In genomic region chr1:1061682-1062363, GRCh38 we compare ENCODE assay signal across 10 cellular contexts. TPM values are rescaled to one million over a fixed set of nuclear protein-coding genes. Genes with fewer than 3 reads are reported as not detected.
DNase-seq lines count a peak whose midpoint lies in the region; ATAC-seq lines count a peak whose summit lies in the region.
"Had no signal": no experiment of that assay in that cellular context is flagged by ENCODE, and none has a peak within 500 bp of the region (broad histone marks: within the 10 kb centered on the region; RNA-seq: fewer than 3 reads in every experiment).

No MANE protein-coding gene starts in this region.

- no peak for DNase-seq in activated naive CD4-positive, alpha-beta T cell treated with anti-CD3 and anti-CD28 coated beads, Interleukin-2, amount 50 U/mL, for 16 hours
- DNase-seq in NK-92 treated with Interleukin-12 subunit alpha and Interleukin-12 subunit beta, amount 100 ng/mL, for 24 hours (lab: John Stamatoyannopoulos, UW), result no peak
- DNase-seq: BE2C; stimulated activated naive CD4-positive, alpha-beta T cell had no signal

- H3K4me3 Mint-ChIP-seq in activated naive CD4-positive, alpha-beta T cell treated with anti-CD3 and anti-CD28 coated beads, Interleukin-2, amount 50 U/mL, for 24 hours, result peak overlapping the region; percentile 63
- peak overlapping the region; percentile 80 for H3K4me3 Mint-ChIP-seq in activated T-helper 17 cell treated with anti-CD3 and anti-CD28 coated beads, Interleukin-2, amount 50 U/mL, for 72 hours
- H3K4me3 Mint-ChIP-seq in stimulated activated memory B cell treated with anti-CD40 and anti-IgM and Interleukin-4, amounts not matched to agents 10 μg/mL and 1 μg/mL and 100 μg/mL, for 72 hours, result peak overlapping the region; percentile 80
- H3K4me3 Mint-ChIP-seq: central memory CD8-positive, alpha-beta T cell had no signal

- H3K36me3 Mint-ChIP-seq in activated naive CD4-positive, alpha-beta T cell treated with anti-CD3 and anti-CD28 coated beads, Interleukin-2, amount 50 U/mL, for 24 hours, result no peaks in the 10 kb centered on the region
- H3K36me3 Mint-ChIP-seq in activated T-helper 17 cell treated with anti-CD3 and anti-CD28 coated beads, Interleukin-2, amount 50 U/mL, for 72 hours (ENCODE audit: low read depth), result peaks cover 55% of the 10 kb centered on the region
- H3K36me3 Mint-ChIP-seq in stimulated activated memory B cell treated with anti-CD40 and anti-IgM and Interleukin-4, amounts not matched to agents 10 μg/mL and 1 μg/mL and 100 μg/mL, for 72 hours, result peaks cover 5% of the 10 kb centered on the region

- no peaks in the 10 kb centered on the region for H3K9me3 Mint-ChIP-seq in activated naive CD4-positive, alpha-beta T cell treated with anti-CD3 and anti-CD28 coated beads, Interleukin-2, amount 50 U/mL, for 24 hours
- H3K9me3 Mint-ChIP-seq in activated T-helper 17 cell treated with anti-CD3 and anti-CD28 coated beads, Interleukin-2, amount 50 U/mL, for 72 hours, result no peaks in the 10 kb centered on the region
- H3K9me3 Mint-ChIP-seq in stimulated activated memory B cell treated with anti-CD40 and anti-IgM and Interleukin-4, amounts not matched to agents 10 μg/mL and 1 μg/mL and 100 μg/mL, for 72 hours, result no peaks in the 10 kb centered on the region
- H3K9me3 Mint-ChIP-seq: central memory CD8-positive, alpha-beta T cell had no signal

- H3K4me1 Mint-ChIP-seq in activated naive CD4-positive, alpha-beta T cell treated with anti-CD3 and anti-CD28 coated beads, Interleukin-2, amount 50 U/mL, for 24 hours, result peaks cover 33% of the 10 kb centered on the region
- H3K4me1 Mint-ChIP-seq in activated T-helper 17 cell treated with anti-CD3 and anti-CD28 coated beads, Interleukin-2, amount 50 U/mL, for 72 hours, result no peaks in the 10 kb centered on the region
- H3K4me1 Mint-ChIP-seq in stimulated activated memory B cell treated with anti-CD40 and anti-IgM and Interleukin-4, amounts not matched to agents 10 μg/mL and 1 μg/mL and 100 μg/mL, for 72 hours, result peaks cover 62% of the 10 kb centered on the region
- H3K4me1 Mint-ChIP-seq: central memory CD8-positive, alpha-beta T cell had no signal

- ATAC-seq in activated T-helper 17 cell treated with anti-CD3 and anti-CD28 coated beads, Interleukin-2, amount 50 U/mL, for 72 hours (replicated peaks), result no peak
- ATAC-seq in stimulated activated memory B cell treated with anti-CD40 and anti-IgM and Interleukin-4, amounts not matched to agents 10 μg/mL and 1 μg/mL and 100 μg/mL, for 72 hours, result no peak
- ATAC-seq in HG02938 (IDR thresholded peaks at IDR 0.05; ENCODE audit: unreplicated experiment), result no peak

- peaks cover 4% of the 10 kb centered on the region for H3K27me3 Mint-ChIP-seq in activated naive CD4-positive, alpha-beta T cell treated with anti-CD3 and anti-CD28 coated beads, Interleukin-2, amount 50 U/mL, for 24 hours
- H3K27me3 Mint-ChIP-seq in activated T-helper 17 cell treated with anti-CD3 and anti-CD28 coated beads, Interleukin-2, amount 50 U/mL, for 72 hours, result peaks cover 13% of the 10 kb centered on the region
- H3K27me3 Mint-ChIP-seq in stimulated activated memory B cell treated with anti-CD40 and anti-IgM and Interleukin-4, amounts not matched to agents 10 μg/mL and 1 μg/mL and 100 μg/mL, for 72 hours, result peaks cover 40% of the 10 kb centered on the region

- no peak overlapping the region for H3K27ac Mint-ChIP-seq in activated naive CD4-positive, alpha-beta T cell treated with anti-CD3 and anti-CD28 coated beads, Interleukin-2, amount 50 U/mL, for 24 hours
- H3K27ac Mint-ChIP-seq in activated T-helper 17 cell treated with anti-CD3 and anti-CD28 coated beads, Interleukin-2, amount 50 U/mL, for 72 hours, result peak overlapping the region; percentile 75
- peak overlapping the region; percentile 84 for H3K27ac Mint-ChIP-seq in stimulated activated memory B cell treated with anti-CD40 and anti-IgM and Interleukin-4, amounts not matched to agents 10 μg/mL and 1 μg/mL and 100 μg/mL, for 72 hours

RNA-seq across cellular contexts. Expression of gene RNF223, which starts 12.3 kb away (rescaled TPM):
- not detected for total RNA-seq in activated T-helper 17 cell treated with anti-CD3 and anti-CD28 coated beads, Interleukin-2, amount 50 U/mL, for 72 hours
- total RNA-seq: progenitor cell of endocrine pancreas had no signal

RNA-seq across cellular contexts. Expression of gene AGRN, which starts 41.9 kb away (rescaled TPM):
- total RNA-seq in activated T-helper 17 cell treated with anti-CD3 and anti-CD28 coated beads, Interleukin-2, amount 50 U/mL, for 72 hours, result 10 to 100 TPM; 12.1 to 87.6 TPM

RNA-seq across cellular contexts. Expression of gene ISG15, which starts 48.5 kb away (rescaled TPM):
- 10 to 100 TPM; 13.5 to 36.5 TPM for total RNA-seq in activated T-helper 17 cell treated with anti-CD3 and anti-CD28 coated beads, Interleukin-2, amount 50 U/mL, for 72 hours

RNA-seq across cellular contexts. Expression of gene C1orf159, which starts 54.1 kb away (rescaled TPM):
- 10 to 100 TPM; 15.7 to 18.8 TPM for total RNA-seq in activated T-helper 17 cell treated with anti-CD3 and anti-CD28 coated beads, Interleukin-2, amount 50 U/mL, for 72 hours
